ENCODE assay signal across 1 cellular context in genomic region chr2:20595439-20596192, GRCh38.
TF ChIP-seq lines count a peak whose summit lies in the region.

No MANE protein-coding gene starts in this region.

TF ChIP-seq in GM12878, 131 proteins besides CTCF, POLR2A, EP300 and RAD21 (continued from another document and continues in another):
- TF ChIP-seq HDAC6 (IDR thresholded peaks at IDR 0.05; ENCODE audit: unreplicated experiment) (peak; percentile 31), YBX1 (IDR thresholded peaks at IDR 0.05) (no peak), CREB1 (IDR thresholded peaks at IDR 0.05; ENCODE audit: low read depth) (peak; percentile 58), TCF12 (IDR thresholded peaks at IDR 0.05; ENCODE audit: low read depth, low read length) (0 out of 2 replicates have a peak, but pooled peaks have one; percentile 5), ZBTB11 (CRISPR knock-in tag; IDR thresholded peaks at IDR 0.05) (no peak), CBX5 (IDR thresholded peaks at IDR 0.05; ENCODE audit: low read depth) (peak; percentile 68; the same call in 1 of the 2 replicates), POLR2AphosphoS2 (IDR thresholded peaks at IDR 0.05; ENCODE audit: low read depth, low read length) (no peak), GATAD2B (conservative IDR thresholded peaks at IDR 0.05; ENCODE audit: low read depth) (peak; percentile 93), IRF4 (IDR thresholded peaks at IDR 0.05; ENCODE audit: low read depth, low read length) (peak; percentile 40; the same call in 1 of the 2 replicates), YY1 (IDR thresholded peaks at IDR 0.05; ENCODE audit: low read depth, low read length) (peak; percentile 54), SIX5 (IDR thresholded peaks at IDR 0.05; ENCODE audit: low read depth, low read length, severe bottlenecking) (peak; percentile 9), CBX3 (IDR thresholded peaks at IDR 0.05; ENCODE audit: borderline replicate concordance, low read depth) (no peak), USF2 (IDR thresholded peaks at IDR 0.05; ENCODE audit: borderline replicate concordance, low read depth, low read length) (no peak), CUX1 (IDR thresholded peaks at IDR 0.05; ENCODE audit: insufficient replicate concordance, low read depth, low read length) (peak; percentile 21), MTA3 (IDR thresholded peaks at IDR 0.05; ENCODE audit: borderline replicate concordance, low read length) (peak; percentile 74; the same call in 1 of the 2 replicates), NFYA (IDR thresholded peaks at IDR 0.05; ENCODE audit: borderline replicate concordance, low read depth, low read length) (no peak), SMARCA5 (IDR thresholded peaks at IDR 0.05) (peak; percentile 88), SMAD1 (IDR thresholded peaks at IDR 0.05; ENCODE audit: low read depth, partially characterized antibody) (no peak), EZH2 (IDR thresholded peaks at IDR 0.05; ENCODE audit: borderline replicate concordance, control insufficient read depth, low read depth, low read length) (no peak), LARP7 (IDR thresholded peaks at IDR 0.05) (peak; percentile 66; the same call in 1 of the 2 replicates), BACH1 (IDR thresholded peaks at IDR 0.05; ENCODE audit: borderline replicate concordance) (peak; percentile 48; the same call in 1 of the 2 replicates), NBN (IDR thresholded peaks at IDR 0.05) (peak; percentile 84), IRF5 (IDR thresholded peaks at IDR 0.05; ENCODE audit: borderline replicate concordance) (no peak), TARDBP (IDR thresholded peaks at IDR 0.05; ENCODE audit: borderline replicate concordance) (no peak), JUNB (IDR thresholded peaks at IDR 0.05) (peak; percentile 59; the same call in 1 of the 2 replicates), ATF2 (IDR thresholded peaks at IDR 0.05; ENCODE audit: low read length) (peak; percentile 83), ZBTB40 (IDR thresholded peaks at IDR 0.05; ENCODE audit: borderline replicate concordance) (no peak), SUPT20H (IDR thresholded peaks at IDR 0.05; ENCODE audit: borderline replicate concordance, control insufficient read depth, low read depth, low read length) (no peak), NRF1 (conservative IDR thresholded peaks at IDR 0.05; ENCODE audit: low read depth, low read length) (no peak), SP1 (IDR thresholded peaks at IDR 0.05; ENCODE audit: low read depth, low read length) (peak; percentile 33), BCL11A (IDR thresholded peaks at IDR 0.05; ENCODE audit: low read depth, low read length) (peak; percentile 59), SMC3 (IDR thresholded peaks at IDR 0.05; ENCODE audit: borderline replicate concordance, low read length) (no peak), BCL3 (IDR thresholded peaks at IDR 0.05; ENCODE audit: borderline replicate concordance, insufficient read depth, low read depth, low read length, poor library complexity, severe bottlenecking) (peak; percentile 48), EED (IDR thresholded peaks at IDR 0.05; ENCODE audit: low read depth) (peak; percentile 75), TAF1 (IDR thresholded peaks at IDR 0.05; ENCODE audit: borderline replicate concordance, low read depth, low read length) (peak; percentile 57; the same call in 1 of the 2 replicates), PML (IDR thresholded peaks at IDR 0.05; ENCODE audit: low read length) (peak; percentile 72; the same call in 1 of the 2 replicates), SUZ12 (IDR thresholded peaks at IDR 0.05; ENCODE audit: unreplicated experiment) (no peak), MAX (IDR thresholded peaks at IDR 0.05; ENCODE audit: low read depth, low read length) (no peak), ESRRA (IDR thresholded peaks at IDR 0.05; ENCODE audit: low read length) (no peak), IRF3 (IDR thresholded peaks at IDR 0.05) (no peak), MYB (IDR thresholded peaks at IDR 0.05; ENCODE audit: borderline replicate concordance, low read depth, low read length) (no peak), ZNF384 (IDR thresholded peaks at IDR 0.05; ENCODE audit: borderline replicate concordance, low read depth, low read length) (no peak), CHD1 (IDR thresholded peaks at IDR 0.05; ENCODE audit: low read depth, low read length) (0 out of 2 replicates have a peak, but pooled peaks have one; percentile 44), SRF (IDR thresholded peaks at IDR 0.05; ENCODE audit: low read depth in 2 of 2, low read length in 2 of 2) (no peak), CEBPB (IDR thresholded peaks at IDR 0.05; ENCODE audit: borderline replicate concordance in 1 of 2, low read depth in 2 of 2, low read length in 2 of 2) (no peak)
